ENCODE assay signal across 16 cellular contexts in genomic region chr18:50190926-50191325, GRCh38.
"Had no signal": no experiment of that assay in that cellular context is flagged by ENCODE, and none has a peak within 500 bp of the region (broad histone marks: within the 10 kb centered on the region; RNA-seq: fewer than 3 reads in every experiment).

No MANE protein-coding gene starts in this region.

- ATAC-seq: effector memory CD8-positive, alpha-beta T cell; left lobe of liver had no signal

- DNase-seq: activated B cell treated with CpG ODN at 0.5 μM for 24 hours; activated CD4-positive, alpha-beta T cell treated with anti-CD3 and anti-CD28 coated beads, Interleukin-2, amount 10 ng/mL, durations not matched to agents 24 days and 14 days; activated CD8-positive, alpha-beta memory T cell treated with anti-CD3 and anti-CD28 coated beads, Interleukin-2, amount 50 U/mL, for 4 hours; activated effector memory CD4-positive, alpha-beta T cell treated with anti-CD3 and anti-CD28 coated beads, Interleukin-2, amount 50 U/mL, for 16 hours; activated T-cell treated with anti-CD3 and anti-CD28 coated beads, Interleukin-2, amount 50 U/mL, for 4 hours; caudate nucleus; effector memory CD8-positive, alpha-beta T cell; midbrain; occipital lobe; stimulated activated naive CD8-positive, alpha-beta T cell treated with anti-CD3 and anti-CD28 coated beads, Interleukin-15, Interleukin-2, amounts not matched to agents 100 U/mL and 50 U/mL, for 24 hours; substantia nigra; T-helper 9 cell; tibial artery; uterus had no signal

- H3K9me3 ChIP-seq: tibial artery, uterus had no signal

- H2AFZ ChIP-seq: hepatocyte had no signal

- H3K27ac ChIP-seq: hepatocyte, tibial artery, uterus had no signal

- H3K36me3 ChIP-seq: tibial artery, uterus had no signal

- H3K4me3 ChIP-seq: hepatocyte, tibial artery, uterus had no signal

- H3K4me2 ChIP-seq: hepatocyte had no signal
